ENCODE assay signal across 8 cellular contexts in the genomic region with DNA sequence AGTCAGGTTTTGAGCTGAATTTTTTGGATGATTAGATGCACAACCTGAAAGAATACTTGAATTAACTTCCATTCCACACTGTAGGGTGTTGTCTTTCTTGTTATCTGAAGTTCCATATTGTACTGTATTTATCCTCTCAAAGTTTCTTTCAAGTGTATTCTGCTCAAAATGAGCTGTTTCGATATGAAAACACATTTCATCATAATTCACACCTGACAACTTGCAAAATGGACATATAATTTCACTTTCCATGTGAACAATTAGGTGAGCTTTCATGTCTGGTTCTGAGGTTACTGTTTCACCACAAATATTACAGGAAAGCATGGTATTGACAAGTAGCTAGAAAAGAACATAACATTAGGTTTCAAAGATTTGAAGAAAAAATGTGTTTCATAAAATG. TPM values are rescaled to one million over a fixed set of nuclear protein-coding genes. Genes with fewer than 3 reads are reported as not detected.
DNase-seq lines count a peak whose midpoint lies in the region; ATAC-seq and TF ChIP-seq lines count a peak whose summit lies in the region.

No MANE protein-coding gene starts in this region.

- peak; percentile 42 for ATAC-seq in GM21447 (IDR thresholded peaks at IDR 0.05; ENCODE audit: unreplicated experiment)
- ATAC-seq in sciatic nerve, result no peak

- CTCF ChIA-PET in GM10248 (lab: Yijun Ruan, JAX), result no interaction called here

- no peak overlapping the region for H3K9ac ChIP-seq in HUES6 (ENCODE audit: low read length)

- POLR2A ChIA-PET in GM10248 (lab: Yijun Ruan, JAX), result interaction anchor here (0.6 kb wide), 1 partner anchor 1011 kb away, joined by 5 read pairs; no protein-coding TSS in a partner anchor

- H3K4me1 ChIP-seq in HUES6 (ENCODE audit: control insufficient read depth, insufficient read depth, low read length), result peaks cover 9% of the 10 kb centered on the region

- H3K36me3 ChIP-seq in HUES6 (ENCODE audit: control insufficient read depth, insufficient read depth, low read length), result no peaks in the 10 kb centered on the region

- DNase-seq in GM10248 (ENCODE audit: extremely low spot score) (peak; percentile 45), epithelial cell of proximal tubule (ENCODE audit: low read depth) (no peak), MV-4-11 (lab: John Stamatoyannopoulos, UW) (no peak), sciatic nerve (ENCODE audit: low spot score) (no peak), A172 (ENCODE audit: low spot score) (no peak), COLO829 (ENCODE audit: low spot score) (no peak)

- no peaks in the 10 kb centered on the region for H3K9me3 ChIP-seq in HUES6 (ENCODE audit: control insufficient read depth, insufficient read depth, low read depth, low read length)

- H3K27me3 ChIP-seq in HUES6 (ENCODE audit: control insufficient read depth, insufficient read depth, low read length), result no peaks in the 10 kb centered on the region

- TF ChIP-seq CTCF in GM10248 (IDR thresholded peaks at IDR 0.05; ENCODE audit: control extremely low read depth, extremely low read depth, low read depth, missing control alignments) (no peak), epithelial cell of proximal tubule (conservative IDR thresholded peaks at IDR 0.05; ENCODE audit: low read depth, low read length) (no peak)

- no peak overlapping the region for H3K27ac ChIP-seq in HUES6 (ENCODE audit: low read depth, low read length)

- H3K4me3 ChIP-seq in HUES6 (ENCODE audit: low read depth, low read length), result peak overlapping the region; percentile 27
- H3K4me3 ChIP-seq in epithelial cell of proximal tubule (ENCODE audit: low read depth, low read length), result peak overlapping the region; percentile 10

- intact Hi-C loops in sciatic nerve (cut with DNase I), result no loop called here

RNA-seq across cellular contexts. Expression of gene ZUP1, which starts 1.7 kb away (rescaled TPM):
- total RNA-seq in epithelial cell of proximal tubule (11.6 and 15.6 TPM in 2 replicates), sciatic nerve (14.7 TPM)
- total RNA-seq in A172 (2014; rRNA removed; shearing (Covaris generic)), result 19.0 and 20.1 TPM in 2 replicates

RNA-seq across cellular contexts. Expression of gene KPNA5, which starts 14.1 kb away (rescaled TPM):
- total RNA-seq in epithelial cell of proximal tubule (2.5 and 2.9 TPM in 2 replicates), sciatic nerve (29.5 TPM)
- 5.2 and 6.0 TPM in 2 replicates for total RNA-seq in A172 (2014; rRNA removed; shearing (Covaris generic))

RNA-seq across cellular contexts. Expression of gene RSPH4A, which starts 50.6 kb away (rescaled TPM):
- total RNA-seq in epithelial cell of proximal tubule (not detected in 2 replicates), sciatic nerve (0.18 TPM)
- total RNA-seq in A172 (2014; rRNA removed; shearing (Covaris generic)), result not detected in 2 replicates
